In the genomic region with DNA sequence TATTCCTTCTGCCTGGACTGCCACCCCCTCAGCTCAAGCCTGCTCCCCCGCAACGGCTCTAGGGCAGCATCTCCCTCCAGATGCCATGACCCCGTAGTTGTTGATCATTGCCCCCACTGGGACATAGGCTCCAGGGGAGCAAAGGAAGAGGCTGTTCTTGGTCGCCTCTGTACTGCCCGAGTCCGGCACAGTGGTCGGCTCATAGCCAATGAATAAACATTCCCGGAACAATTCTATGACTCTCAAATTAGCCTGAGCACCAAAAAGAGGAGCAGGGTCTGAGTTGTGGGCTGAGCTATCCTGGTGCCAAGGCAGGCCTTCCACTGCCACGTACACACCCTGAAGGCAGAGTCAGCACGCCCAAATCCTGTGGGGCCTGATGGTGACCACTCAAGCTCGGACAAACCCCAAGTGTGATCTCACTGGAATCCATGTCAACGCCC, we compare ENCODE assay signal across 10 cellular contexts. TPM values are rescaled to one million over a fixed set of nuclear protein-coding genes. Genes with fewer than 3 reads are reported as not detected.
A peak's percentile ranks its signal among the peaks of the same experiment; 100 is the strongest.
DNase-seq lines count a peak whose midpoint lies in the region; ATAC-seq and TF ChIP-seq lines count a peak whose summit lies in the region.
"Had no signal": no experiment of that assay in that cellular context is flagged by ENCODE, and none has a peak within 500 bp of the region (broad histone marks: within the 10 kb centered on the region; RNA-seq: fewer than 3 reads in every experiment).

No MANE protein-coding gene starts in this region.

- intact Hi-C loops in body of pancreas (cut with DNase I): no loop called here

- H3K4me1 ChIP-seq in body of pancreas: peaks cover 45% of the 10 kb centered on the region

- 84% methylated on average over 11 to 12 of the region's 12 CpGs for WGBS in body of pancreas, 2 donors

- no peaks in the 10 kb centered on the region for H3K36me3 ChIP-seq in body of pancreas (replicated peaks in 1 of 2; ENCODE audit: insufficient read depth in 1 of 2, low read depth in 2 of 2)

- H3K9me3 ChIP-seq in body of pancreas: no peaks in the 10 kb centered on the region

- no peaks in the 10 kb centered on the region for H3K27me3 ChIP-seq in body of pancreas

- TF ChIP-seq CTCF in body of pancreas (IDR thresholded peaks at IDR 0.05): no peak

- H3K4me3 ChIP-seq in body of pancreas: no peak overlapping the region
- H3K4me3 ChIP-seq: GM12878 had no signal

- H3K27ac ChIP-seq in body of pancreas (peak overlapping the region in 2 of 4 donors; percentile 17 to 41), substantia nigra (ENCODE audit: low read depth, low read length, poor library complexity, severe bottlenecking) (peak overlapping the region; percentile 88)

- peak; percentile 27 for ATAC-seq in body of pancreas
- ATAC-seq in left lobe of liver: peak; percentile 63
- ATAC-seq in GM19455 (IDR thresholded peaks at IDR 0.05; ENCODE audit: unreplicated experiment): no peak
- ATAC-seq in HG02852 (IDR thresholded peaks at IDR 0.05; ENCODE audit: unreplicated experiment): no peak
- ATAC-seq: GM12878 had no signal

- no peak for TF ChIP-seq POLR2A in body of pancreas (IDR thresholded peaks at IDR 0.05)

- DNase-seq in GOT3 (lab: John Stamatoyannopoulos, UW) (peak; percentile 49), body of pancreas (peak in 1 of 4 donors; percentile 37), left lobe of liver (ENCODE audit: low spot score) (no peak), substantia nigra (lab: John Stamatoyannopoulos, UW) (no peak), cerebellum (ENCODE audit: low spot score) (no peak), CD1c-positive myeloid dendritic cell (ENCODE audit: extremely low spot score) (no peak)
- DNase-seq: SIG-M5 had no signal

RNA-seq across cellular contexts. Expression of a gene that starts 33.1 kb away (rescaled TPM):
- 10 to 100 TPM; 35.5 to 54.1 TPM for total RNA-seq in body of pancreas
- 91.4 TPM for total RNA-seq in left lobe of liver
- 45.8 TPM for total RNA-seq in cerebellum

Comparison
In these comparisons a context has a peak if more than half of its experiments do, and no peak if none do; other contexts are left out.
1. ATAC-seq: peak in body of pancreas (single experiment) and left lobe of liver (single experiment); none in GM19455 (single experiment) and HG02852 (single experiment).